1 cellular context compared by ENCODE assay signal in genomic region chr5:157130933-157131332, GRCh38.
TF ChIP-seq lines count a peak whose summit lies in the region.

No MANE protein-coding gene starts in this region.

TF ChIP-seq in WTC11, 78 proteins besides CTCF, POLR2A, EP300 and RAD21 (continued from another document):
- TF ChIP-seq ZNF532 (CRISPR knock-in tag; IDR thresholded peaks at IDR 0.05; ENCODE audit: borderline replicate concordance) (no peak), GRHL2 (CRISPR knock-in tag; IDR thresholded peaks at IDR 0.05; ENCODE audit: insufficient replicate concordance, severe bottlenecking) (no peak), NFE2L1 (CRISPR knock-in tag; IDR thresholded peaks at IDR 0.05) (no peak), OVOL2 (CRISPR knock-in tag; IDR thresholded peaks at IDR 0.05; ENCODE audit: borderline replicate concordance) (no peak)
